In genomic region chr20:17473662-17474061, GRCh38 we compare ENCODE assay signal across 18 cellular contexts. TPM values are rescaled to one million over a fixed set of nuclear protein-coding genes. Genes with fewer than 3 reads are reported as not detected.
DNase-seq lines count a peak whose midpoint lies in the region; ATAC-seq and TF ChIP-seq lines count a peak whose summit lies in the region.
"Had no signal": no experiment of that assay in that cellular context is flagged by ENCODE, and none has a peak within 500 bp of the region (broad histone marks: within the 10 kb centered on the region; RNA-seq: fewer than 3 reads in every experiment).

No MANE protein-coding gene starts in this region.

- peaks cover 12% of the 10 kb centered on the region for H3K27me3 ChIP-seq in adipocyte (replicated peaks; ENCODE audit: control insufficient read depth, insufficient read depth, low read length)
- H3K27me3 ChIP-seq: BLaER1 had no signal

- TF ChIP-seq CTCF in osteocyte (IDR thresholded peaks at IDR 0.05) = no peak

- no peak overlapping the region for H3K27ac Mint-ChIP-seq in osteocyte (ENCODE audit: unreplicated experiment)
- H3K27ac Mint-ChIP-seq: CD14-positive monocyte; CD4-positive, alpha-beta memory T cell; GM23338 had no signal

- H3K9me3 Mint-ChIP-seq in osteocyte (ENCODE audit: unreplicated experiment) = no peaks in the 10 kb centered on the region
- H3K9me3 Mint-ChIP-seq: GM23338 had no signal

- no peak for ATAC-seq in HG03460 (IDR thresholded peaks at IDR 0.05; ENCODE audit: unreplicated experiment)
- ATAC-seq: A549, GM23338 had no signal

- H3K9me3 ChIP-seq in adipocyte (ENCODE audit: control insufficient read depth, low read length) = peaks cover 6% of the 10 kb centered on the region
- H3K9me3 ChIP-seq: A549 had no signal

- no peak overlapping the region for H3K4me3 ChIP-seq in adipocyte (ENCODE audit: low read length)
- H3K4me3 ChIP-seq: A549, BLaER1, GM23338 had no signal

- peaks cover 22% of the 10 kb centered on the region for H3K27me3 Mint-ChIP-seq in osteocyte (ENCODE audit: unreplicated experiment)

- H3K36me3 Mint-ChIP-seq in osteocyte (ENCODE audit: unreplicated experiment) = no peaks in the 10 kb centered on the region
- H3K36me3 Mint-ChIP-seq: CD14-positive monocyte; CD4-positive, alpha-beta memory T cell had no signal

- no peak overlapping the region for H3K9ac ChIP-seq in adipocyte (ENCODE audit: low read length)
- H3K9ac ChIP-seq: BLaER1 had no signal

- H3K4me1 Mint-ChIP-seq in osteocyte (ENCODE audit: unreplicated experiment) = peaks cover 7% of the 10 kb centered on the region
- H3K4me1 Mint-ChIP-seq: CD14-positive monocyte; CD4-positive, alpha-beta memory T cell had no signal

- no peaks in the 10 kb centered on the region for H3K36me3 ChIP-seq in adipocyte (ENCODE audit: control insufficient read depth, insufficient read depth, low read length, severe bottlenecking)
- H3K36me3 ChIP-seq: BLaER1 had no signal

- DNase-seq in NCI-H2171 treated with DMSO at 0.1 percent for 48 hours (lab: John Stamatoyannopoulos, UW) (peak; percentile 31), NCI-H2171 (lab: John Stamatoyannopoulos, UW) (no peak), adipocyte (ENCODE audit: low read depth) (peak; percentile 25), fibroblast of gingiva (ENCODE audit: low read depth) (peak; percentile 17), osteocyte (ENCODE audit: extremely low spot score, unreplicated experiment) (peak; percentile 51), activated gamma-delta T cell (lab: John Stamatoyannopoulos, UW) (no peak), LoVo (ENCODE audit: low spot score) (no peak)
- DNase-seq: AML-193; CD4-positive, alpha-beta memory T cell; DMS153; DMS79; GDM1; H7 had no signal

- no peaks in the 10 kb centered on the region for H3K4me1 ChIP-seq in adipocyte (ENCODE audit: control insufficient read depth, insufficient read depth, low read length)
- H3K4me1 ChIP-seq: A549 had no signal

- no peak overlapping the region for H3K4me3 Mint-ChIP-seq in osteocyte (ENCODE audit: unreplicated experiment)
- H3K4me3 Mint-ChIP-seq: CD14-positive monocyte; CD4-positive, alpha-beta memory T cell; GM23338 had no signal

RNA-seq across cellular contexts. Expression of gene BFSP1, which starts 57.5 kb away (rescaled TPM):
- 12.6 and 13.8 TPM in 2 replicates for total RNA-seq in osteocyte

Comparison
In these comparisons a context has a peak if more than half of its experiments do, and no peak if none do; other contexts are left out.
1. DNase-seq: peak in NCI-H2171 treated with DMSO at 0.1 percent for 48 hours (single experiment), adipocyte (single experiment), fibroblast of gingiva (single experiment) and osteocyte (single experiment); none in NCI-H2171 (single experiment), activated gamma-delta T cell (single experiment) and LoVo (single experiment).